Comparison of ENCODE assay signal across 24 cellular contexts in genomic region chr1:91707890-91708218, GRCh38.
"Had no signal": no experiment of that assay in that cellular context is flagged by ENCODE, and none has a peak within 500 bp of the region (broad histone marks: within the 10 kb centered on the region; RNA-seq: fewer than 3 reads in every experiment).

No MANE protein-coding gene starts in this region.

- H3K9me3 ChIP-seq: gastroesophageal sphincter, sigmoid colon, spleen, thyroid gland had no signal

- H3K27ac ChIP-seq: dorsolateral prefrontal cortex, hepatocyte, neural progenitor cell, sigmoid colon, thyroid gland had no signal

- H3K27ac Mint-ChIP-seq: activated B cell treated with CpG ODN at 0.5 μM for 24 hours; activated CD4-positive, alpha-beta memory T cell treated with anti-CD3 and anti-CD28 coated beads, Interleukin-2, amount 10 ng/mL, durations not matched to agents 7 days and 5 days; activated CD8-positive, alpha-beta memory T cell treated with anti-CD3 and anti-CD28 coated beads, Interleukin-2, amount 10 ng/mL, durations not matched to agents 7 days and 5 days; activated naive CD8-positive, alpha-beta T cell treated with anti-CD3 and anti-CD28 coated beads for 36 hours had no signal

- H3K79me2 ChIP-seq: hepatocyte had no signal

- ATAC-seq: activated CD8-positive, alpha-beta memory T cell treated with anti-CD3 and anti-CD28 coated beads, Interleukin-2, amount 10 ng/mL, durations not matched to agents 7 days and 5 days; gastroesophageal sphincter had no signal

- H3K9ac ChIP-seq: neural progenitor cell had no signal

- H3K36me3 ChIP-seq: neural progenitor cell had no signal

- H2AFZ ChIP-seq: hepatocyte, neural progenitor cell had no signal

- FAIRE-seq: colon, islet of Langerhans had no signal

- H3K27me3 ChIP-seq: dorsolateral prefrontal cortex, gastroesophageal sphincter, hepatocyte, neural progenitor cell, sigmoid colon, spleen, thyroid gland had no signal

- DNase-seq: activated B cell treated with CpG ODN at 0.5 μM for 24 hours; activated CD4-positive, alpha-beta memory T cell treated with anti-CD3 and anti-CD28 coated beads, Interleukin-2, amount 10 ng/mL, durations not matched to agents 7 days and 5 days; activated CD4-positive, alpha-beta T cell treated with anti-CD3 and anti-CD28 coated beads for 48 hours; activated CD8-positive, alpha-beta memory T cell treated with anti-CD3 and anti-CD28 coated beads, Interleukin-2, amount 10 ng/mL, durations not matched to agents 7 days and 5 days; activated naive CD4-positive, alpha-beta T cell; activated naive CD8-positive, alpha-beta T cell treated with anti-CD3 and anti-CD28 coated beads for 36 hours; amniotic stem cell; caudate nucleus; dorsolateral prefrontal cortex; endodermal cell; mammary epithelial cell; midbrain; sigmoid colon; spleen; stimulated activated CD4-positive, alpha-beta T cell treated with anti-CD3 and anti-CD28 coated beads, Interleukin-4, amount 100 ng/mL, for 4 hours; stimulated activated naive CD4-positive, alpha-beta T cell; T-helper 1 cell; T-helper 9 cell; thyroid gland had no signal

- H3K27me3 Mint-ChIP-seq: activated B cell treated with CpG ODN at 0.5 μM for 24 hours; activated CD4-positive, alpha-beta memory T cell treated with anti-CD3 and anti-CD28 coated beads, Interleukin-2, amount 10 ng/mL, durations not matched to agents 7 days and 5 days; activated CD8-positive, alpha-beta memory T cell treated with anti-CD3 and anti-CD28 coated beads, Interleukin-2, amount 10 ng/mL, durations not matched to agents 7 days and 5 days; activated naive CD8-positive, alpha-beta T cell treated with anti-CD3 and anti-CD28 coated beads for 36 hours had no signal

- H3K4me3 Mint-ChIP-seq: activated B cell treated with CpG ODN at 0.5 μM for 24 hours; activated CD4-positive, alpha-beta memory T cell treated with anti-CD3 and anti-CD28 coated beads, Interleukin-2, amount 10 ng/mL, durations not matched to agents 7 days and 5 days; activated CD8-positive, alpha-beta memory T cell treated with anti-CD3 and anti-CD28 coated beads, Interleukin-2, amount 10 ng/mL, durations not matched to agents 7 days and 5 days; activated naive CD8-positive, alpha-beta T cell treated with anti-CD3 and anti-CD28 coated beads for 36 hours; endodermal cell; neural progenitor cell had no signal

- H3K4me2 ChIP-seq: hepatocyte, neural progenitor cell had no signal

- H3K9me3 Mint-ChIP-seq: activated B cell treated with CpG ODN at 0.5 μM for 24 hours; activated CD4-positive, alpha-beta memory T cell treated with anti-CD3 and anti-CD28 coated beads, Interleukin-2, amount 10 ng/mL, durations not matched to agents 7 days and 5 days; activated naive CD8-positive, alpha-beta T cell treated with anti-CD3 and anti-CD28 coated beads for 36 hours; endodermal cell had no signal

- H3K4me3 ChIP-seq: dorsolateral prefrontal cortex, gastroesophageal sphincter, hepatocyte, neural progenitor cell, sigmoid colon, spleen, thyroid gland had no signal
